In genomic region chr4:2942532-2943363, GRCh38 we compare ENCODE assay signal across 1 cellular context.
TF ChIP-seq lines count a peak whose summit lies in the region.

No MANE protein-coding gene starts in this region.

TF ChIP-seq in WTC11, 78 proteins besides CTCF, POLR2A, EP300 and RAD21 (continued from another document):
- TF ChIP-seq PRDM15 (CRISPR knock-in tag; IDR thresholded peaks at IDR 0.05), result 0 out of 2 replicates have a peak, but pooled peaks have one; percentile 9
